7 cellular contexts compared by ENCODE assay signal in the genomic region with DNA sequence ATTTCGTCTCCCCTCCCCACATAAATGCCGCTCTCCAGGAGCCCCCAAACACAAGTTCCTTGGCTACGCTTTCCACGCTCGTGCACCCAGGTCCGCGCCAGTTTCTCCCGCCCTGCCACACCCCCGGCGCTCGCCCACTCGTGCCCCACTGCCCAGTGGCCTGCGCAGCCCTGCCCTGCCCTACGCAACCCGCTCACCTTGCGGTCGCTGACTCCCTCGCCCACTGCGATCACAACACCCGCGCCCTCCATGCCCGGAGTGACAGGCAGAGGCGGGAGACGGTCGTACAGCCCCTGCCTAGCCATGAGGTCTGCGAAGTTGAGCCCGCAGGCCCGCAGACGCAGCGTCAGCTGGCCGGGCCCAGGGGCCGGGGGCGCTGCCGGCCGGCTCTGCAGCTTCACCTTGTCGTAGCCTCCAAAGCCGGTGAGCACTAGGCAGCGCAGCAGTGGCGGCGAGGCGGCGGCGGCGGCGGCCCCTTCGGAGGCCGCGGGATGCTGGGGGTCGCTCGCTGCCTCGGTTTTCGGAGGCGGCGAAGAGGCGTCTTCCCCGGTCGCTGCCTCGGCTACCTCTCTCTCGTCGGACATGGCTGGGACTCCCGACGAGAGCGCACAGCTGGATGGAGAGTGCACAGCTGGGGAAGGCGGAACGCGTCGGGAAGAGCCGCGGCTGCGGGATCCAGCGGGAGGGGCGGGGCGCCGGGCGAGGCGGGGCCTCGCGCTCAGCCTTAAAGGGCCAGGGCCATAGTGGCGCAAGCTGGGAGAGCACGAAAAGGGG. TPM values are rescaled to one million over a fixed set of nuclear protein-coding genes. Genes with fewer than 3 reads are reported as not detected.
DNase-seq lines count a peak whose midpoint lies in the region; ATAC-seq, FAIRE-seq and TF ChIP-seq lines count a peak whose summit lies in the region.

A gene (minus strand): TSS at position 647 of the 774 bp plus-strand sequence. CDS start 63 bp downstream, at position 584.

- POLR2A ChIA-PET in T-cell (lab: Charles Lee) = interaction anchor here (0.6 to 1.1 kb wide), 2 partner anchors 9 to 877 kb away, joined by 3 to 4 read pairs; no protein-coding TSS in a partner anchor

- CTCF ChIA-PET in T-cell (lab: Charles Lee) = interaction anchor here in 1 of 2 donors (0.6 to 1.8 kb wide), 2 partner anchors 15 to 23 kb away, joined by 3 to 10 read pairs; a partner anchor contains a TSS

- peak within 1 kb of the TSS; percentile 82 to 90 (median 86) for H3K4me3 Mint-ChIP-seq in T-cell

- H3K9me3 Mint-ChIP-seq in T-cell = no peaks in the 10 kb centered on the region

- no peaks in the 10 kb centered on the region for H3K36me3 ChIP-seq in pancreas
- no peaks in the 10 kb centered on the region for H3K36me3 ChIP-seq in urinary bladder (ENCODE audit: insufficient read depth)

- WGBS in pancreas, 2 donors = 0 to 1% methylated on average over 66 to 80 of the region's 80 CpGs
- WGBS in urinary bladder = under 1% methylated on average over 80 of the region's 80 CpGs

- peak within 1 kb of the TSS; percentile 72 to 77 for H3K27ac Mint-ChIP-seq in T-cell

- H3K27ac ChIP-seq in pancreas (peak within 1 kb of the TSS; percentile 52 to 85 (median 64)), urinary bladder (ENCODE audit: low read depth) (peak within 1 kb of the TSS; percentile 90)

- peaks cover 36 to 49% (median 48%) of the 10 kb centered on the region in 3 donors for H3K4me1 Mint-ChIP-seq in T-cell

- intact Hi-C loops in cardiac septum (cut with DNase I) = loop anchor here (5.0 to 10.0 kb wide), 2 partner anchors 150 to 313 kb away; a partner anchor contains a TSS
- intact Hi-C loops in pancreas (cut with DNase I) = no loop called here

- peaks cover 5 to 12% (median 7%) of the 10 kb centered on the region in 3 donors for H3K4me1 ChIP-seq in pancreas
- peaks cover 1% of the 10 kb centered on the region for H3K4me1 ChIP-seq in urinary bladder (ENCODE audit: insufficient read depth)

- H3K9me3 ChIP-seq in pancreas = no peaks in the 10 kb centered on the region

- no peak for TF ChIP-seq CTCF in pancreas (IDR thresholded peaks at IDR 0.05)

- no peaks in the 10 kb centered on the region for H3K27me3 ChIP-seq in pancreas

- H3K36me3 Mint-ChIP-seq in T-cell = no peaks in the 10 kb centered on the region

- FAIRE-seq in GM12892 (lab: Jason Lieb, UNC) (peak; percentile 96), pancreas (lab: Jason Lieb, UNC) (no peak)

- peak within 1 kb of the TSS; percentile 53 to 93 (median 84) for H3K4me3 ChIP-seq in pancreas
- H3K4me3 ChIP-seq in urinary bladder (ENCODE audit: low read depth, low read length) = peak within 1 kb of the TSS; percentile 99

- no peaks in the 10 kb centered on the region for H3K27me3 Mint-ChIP-seq in T-cell

- DNase-seq in GM12892 (ENCODE audit: insufficient read length) = peak; percentile 75
- DNase-seq in NCI-H1048 (lab: John Stamatoyannopoulos, UW) = peak; percentile 39
- DNase-seq in T-cell = peak in 32 of 34 experiments; percentile 22 to 69 (median 49)
- DNase-seq in amniotic epithelial cell (ENCODE audit: low read depth) = peak; percentile 65
- peak; percentile 94 for DNase-seq in cardiac septum (ENCODE audit: low spot score)
- DNase-seq in pancreas = peak; percentile 75 to 92 (median 82)

- no peak for TF ChIP-seq POLR2A in GM12892 (IDR thresholded peaks at IDR 0.05; ENCODE audit: low read depth, low read length)

- peak; percentile 62 to 66 (median 64) for ATAC-seq in T-cell (replicated peaks in 1 of 4)
- ATAC-seq in pancreas = peak; percentile 77 to 87 (median 79)

RNA-seq across cellular contexts. Expression of the gene that starts here (rescaled TPM):
- polyA plus RNA-seq in GM12892 (2012; ENCODE audit: missing spikeins) = 10.7 TPM
- total RNA-seq in T-cell (10 to 100 TPM; 26.4 to 62.6 (median 48.5) TPM), cardiac septum (81.3 TPM), pancreas (100 to 1,000 TPM in 1 of 6 donors, 10 to 100 TPM in 5; 65.8 to 132 (median 80.5) TPM), urinary bladder (40.3 TPM)
- polyA plus RNA-seq in pancreas (10 to 100 TPM; 47.9 to 51.8 TPM), urinary bladder (175 TPM)

Comparison
In these comparisons a context has a peak if more than half of its experiments do, and no peak if none do; other contexts are left out.
1. Peak in every context shown above with its lines: DNase-seq, ATAC-seq, H3K4me3 ChIP-seq and H3K27ac ChIP-seq.
2. DNase-seq: peak in every context shown above with its lines; median percentile 94 in cardiac septum; 82 in pancreas; 75 in GM12892; 65 in amniotic epithelial cell; 49 in T-cell; 39 in NCI-H1048.